In genomic region chr7:100823534-100823933, GRCh38 we compare ENCODE assay signal across 23 cellular contexts.
"Had no signal": no experiment of that assay in that cellular context is flagged by ENCODE, and none has a peak within 500 bp of the region (broad histone marks: within the 10 kb centered on the region; RNA-seq: fewer than 3 reads in every experiment).

No MANE protein-coding gene starts in this region.

- H3K36me3 ChIP-seq: gastrocnemius medialis, neural progenitor cell, thoracic aorta had no signal

- H3K9ac ChIP-seq: neural progenitor cell had no signal

- ATAC-seq: gastrocnemius medialis; heart right ventricle; natural killer cell; sciatic nerve; stimulated activated memory B cell treated with anti-CD40 and anti-IgM and Interleukin-4, amounts not matched to agents 10 μg/mL and 1 μg/mL and 100 μg/mL, for 72 hours had no signal

- H3K27ac ChIP-seq: coronary artery, epithelial cell of prostate, gastrocnemius medialis, neural progenitor cell, thoracic aorta had no signal

- H2AFZ ChIP-seq: neural progenitor cell had no signal

- H3K4me2 ChIP-seq: neural progenitor cell had no signal

- FAIRE-seq: endometrium, islet of Langerhans had no signal

- H3K9me3 ChIP-seq: esophagus muscularis mucosa, gastrocnemius medialis, heart right ventricle, spleen, stomach, thoracic aorta, transverse colon had no signal

- H3K9me3 Mint-ChIP-seq: natural killer cell; neural progenitor cell; stimulated activated memory B cell treated with anti-CD40 and anti-IgM and Interleukin-4, amounts not matched to agents 10 μg/mL and 1 μg/mL and 100 μg/mL, for 72 hours had no signal

- H3K4me3 ChIP-seq: gastrocnemius medialis, neural progenitor cell, thoracic aorta, transverse colon had no signal

- DNase-seq: effector CD4-positive, alpha-beta T cell; gastrocnemius medialis; heart right ventricle; hypothalamus; kidney glomerular epithelial cell; natural killer cell; occipital lobe; stimulated activated CD4-positive, alpha-beta T cell treated with anti-CD3 and anti-CD28 coated beads, Interleukin-15, amount 100 ng/mL, for 24 hours; stimulated activated CD4-positive, alpha-beta T cell treated with anti-CD3 and anti-CD28 coated beads, Interleukin-1b, Interleukin-23, amount 100 ng/mL, for 48 hours; stimulated activated CD4-positive, alpha-beta T cell treated with anti-CD3 and anti-CD28 coated beads, Interleukin-4, amount 100 ng/mL, for 24 hours; stomach; substantia nigra; transverse colon had no signal

- H3K27ac Mint-ChIP-seq: natural killer cell; stimulated activated memory B cell treated with anti-CD40 and anti-IgM and Interleukin-4, amounts not matched to agents 10 μg/mL and 1 μg/mL and 100 μg/mL, for 72 hours had no signal

- H3K27me3 ChIP-seq: esophagus muscularis mucosa, neural progenitor cell had no signal

- H3K4me3 Mint-ChIP-seq: stimulated activated memory B cell treated with anti-CD40 and anti-IgM and Interleukin-4, amounts not matched to agents 10 μg/mL and 1 μg/mL and 100 μg/mL, for 72 hours had no signal

- H3K36me3 Mint-ChIP-seq: natural killer cell; stimulated activated memory B cell treated with anti-CD40 and anti-IgM and Interleukin-4, amounts not matched to agents 10 μg/mL and 1 μg/mL and 100 μg/mL, for 72 hours had no signal
